Comparison of ENCODE assay signal across 7 cellular contexts in the genomic region with DNA sequence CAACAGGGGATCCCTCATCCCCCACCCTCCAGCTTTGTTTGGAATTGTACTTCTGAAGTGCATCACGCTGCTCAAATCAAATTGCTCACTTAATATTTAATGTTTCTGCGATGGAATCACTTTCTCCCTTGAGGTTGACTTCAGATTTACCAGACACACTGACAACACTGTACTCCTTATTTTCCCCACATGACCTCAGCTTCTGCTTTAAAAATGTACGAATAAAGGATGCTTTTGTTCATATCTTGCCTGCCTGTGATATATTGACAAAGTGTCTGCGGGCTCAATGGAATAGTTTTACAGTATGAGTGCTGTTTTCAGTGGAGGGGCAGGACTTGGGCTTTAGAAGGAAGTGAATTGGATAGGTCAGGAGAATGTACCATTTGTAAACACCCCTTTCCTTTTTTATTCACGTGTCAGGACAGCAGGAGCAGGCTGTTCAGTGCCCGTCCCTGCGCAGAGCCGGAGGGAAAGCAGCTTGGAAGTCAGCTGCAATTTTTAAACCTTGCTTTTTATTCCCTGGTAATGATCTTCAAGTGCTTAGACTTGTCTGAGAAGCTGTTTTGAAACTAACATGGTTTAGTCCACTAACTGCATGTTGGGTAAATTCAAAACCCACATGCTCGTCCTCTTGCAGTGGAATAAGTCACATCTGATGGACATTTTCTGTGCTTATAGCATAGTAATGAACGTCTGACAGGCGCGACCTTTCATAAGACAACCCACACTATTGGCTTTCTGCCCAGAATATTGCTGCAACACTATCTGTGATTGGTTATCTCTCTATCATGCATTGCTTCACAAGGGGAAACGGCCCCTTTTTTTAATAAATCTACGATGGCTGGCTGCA. TPM values are rescaled to one million over a fixed set of nuclear protein-coding genes. Genes with fewer than 3 reads are reported as not detected.
DNase-seq lines count a peak whose midpoint lies in the region; TF ChIP-seq lines count a peak whose summit lies in the region.

No MANE protein-coding gene starts in this region.

- H3K36me3 ChIP-seq in kidney epithelial cell (ENCODE audit: control insufficient read depth, insufficient read depth, low read length), result no peaks in the 10 kb centered on the region

- peak; percentile 88 for DNase-seq in GM12865 (ENCODE audit: low read depth)
- DNase-seq in HFF-Myc (ENCODE audit: extremely low read depth, low read depth), result peak; percentile 96
- peak; percentile 81 for DNase-seq in NCI-H1092 treated with DMSO at 0.1 percent for 48 hours (lab: John Stamatoyannopoulos, UW)
- peak; percentile 96 to 98 for DNase-seq in cardiac fibroblast (ENCODE audit: low read depth in 2 of 2)
- DNase-seq in kidney epithelial cell (ENCODE audit: low read depth), result no peak
- peak; percentile 63 for DNase-seq in stimulated activated CD4-positive, alpha-beta T cell treated with anti-CD3 and anti-CD28 coated beads, Interleukin-1b, Interleukin-23, amount 100 ng/mL, for 48 hours

- peaks cover 39% of the 10 kb centered on the region for H3K36me3 Mint-ChIP-seq in T-helper 1 cell treated with Interleukin-12 subunit alpha and Interleukin-12 subunit beta and Interleukin-4 antibody, amounts not matched to agents 30 μg/mL and 1 μg/mL, for 36 hours (ENCODE audit: low read depth)

- peaks cover 62% of the 10 kb centered on the region for H3K4me1 Mint-ChIP-seq in T-helper 1 cell treated with Interleukin-12 subunit alpha and Interleukin-12 subunit beta and Interleukin-4 antibody, amounts not matched to agents 30 μg/mL and 1 μg/mL, for 36 hours (ENCODE audit: low read depth)

- H3K27me3 ChIP-seq in kidney epithelial cell (ENCODE audit: control insufficient read depth, insufficient read depth, low read length), result no peaks in the 10 kb centered on the region

- H3K27ac Mint-ChIP-seq in T-helper 1 cell treated with Interleukin-12 subunit alpha and Interleukin-12 subunit beta and Interleukin-4 antibody, amounts not matched to agents 30 μg/mL and 1 μg/mL, for 36 hours, result peak overlapping the region; percentile 67

- peak overlapping the region; percentile 24 for H3K4me3 ChIP-seq in GM12865 (ENCODE audit: low read depth, low read length)
- H3K4me3 ChIP-seq in HFF-Myc (replicated peaks; ENCODE audit: low read depth, low read length), result peak overlapping the region; percentile 35
- peak overlapping the region; percentile 32 to 36 for H3K4me3 ChIP-seq in cardiac fibroblast (replicated peaks in 1 of 2; ENCODE audit: low read depth in 2 of 2, low read length in 2 of 2)
- H3K4me3 ChIP-seq in kidney epithelial cell (ENCODE audit: low read depth, low read length), result peak overlapping the region; percentile 35

- H3K4me3 Mint-ChIP-seq in T-helper 1 cell treated with Interleukin-12 subunit alpha and Interleukin-12 subunit beta and Interleukin-4 antibody, amounts not matched to agents 30 μg/mL and 1 μg/mL, for 36 hours, result peak overlapping the region; percentile 66

- no peaks in the 10 kb centered on the region for H3K9me3 Mint-ChIP-seq in T-helper 1 cell treated with Interleukin-12 subunit alpha and Interleukin-12 subunit beta and Interleukin-4 antibody, amounts not matched to agents 30 μg/mL and 1 μg/mL, for 36 hours

- H3K27me3 Mint-ChIP-seq in T-helper 1 cell treated with Interleukin-12 subunit alpha and Interleukin-12 subunit beta and Interleukin-4 antibody, amounts not matched to agents 30 μg/mL and 1 μg/mL, for 36 hours (ENCODE audit: low read depth), result no peaks in the 10 kb centered on the region

- TF ChIP-seq CTCF in GM12865 (IDR thresholded peaks at IDR 0.05; ENCODE audit: insufficient read depth, low read depth, low read length, missing control alignments), result no peak
- no peak for TF ChIP-seq CTCF in HFF-Myc (IDR thresholded peaks at IDR 0.05; ENCODE audit: low read depth, low read length, missing control alignments)
- no peak for TF ChIP-seq CTCF in cardiac fibroblast (IDR thresholded peaks at IDR 0.05; ENCODE audit: low read depth, low read length)
- TF ChIP-seq CTCF in kidney epithelial cell (IDR thresholded peaks at IDR 0.05; ENCODE audit: insufficient read depth, low read length, poor library complexity, severe bottlenecking), result no peak

RNA-seq across cellular contexts. Expression of a gene that starts 29.9 kb away (rescaled TPM):
- 47.5 and 58.4 TPM in 2 replicates for total RNA-seq in kidney epithelial cell
